18 cellular contexts compared by ENCODE assay signal in genomic region chr11:13314676-13315394, GRCh38.
"Had no signal": no experiment of that assay in that cellular context is flagged by ENCODE, and none has a peak within 500 bp of the region (broad histone marks: within the 10 kb centered on the region; RNA-seq: fewer than 3 reads in every experiment).

No MANE protein-coding gene starts in this region.

- H3K27me3 Mint-ChIP-seq: activated CD8-positive, alpha-beta memory T cell treated with anti-CD3 and anti-CD28 coated beads, Interleukin-2, amount 10 ng/mL, durations not matched to agents 7 days and 5 days; activated T-cell treated with anti-CD3 and anti-CD28 coated beads, Interleukin-2, amount 50 U/mL, for 24 hours; naive thymus-derived CD4-positive, alpha-beta T cell; stimulated activated naive CD8-positive, alpha-beta T cell treated with anti-CD3 and anti-CD28 coated beads, Interleukin-15, Interleukin-2, amounts not matched to agents 100 ng/mL and 50 ng/mL, for 24 hours had no signal

- H3K9me3 Mint-ChIP-seq: activated T-cell treated with anti-CD3 and anti-CD28 coated beads, Interleukin-2, amount 50 U/mL, for 24 hours; naive thymus-derived CD4-positive, alpha-beta T cell; stimulated activated naive CD8-positive, alpha-beta T cell treated with anti-CD3 and anti-CD28 coated beads, Interleukin-15, Interleukin-2, amounts not matched to agents 100 ng/mL and 50 ng/mL, for 24 hours had no signal

- H2AFZ ChIP-seq: hepatocyte had no signal

- H3K4me3 ChIP-seq: cardiac muscle cell, hepatocyte, left lung, mucosa of descending colon, suprapubic skin, upper lobe of left lung had no signal

- H3K36me3 ChIP-seq: cardiac muscle cell, suprapubic skin had no signal

- H3K4me3 Mint-ChIP-seq: activated CD8-positive, alpha-beta memory T cell treated with anti-CD3 and anti-CD28 coated beads, Interleukin-2, amount 10 ng/mL, durations not matched to agents 7 days and 5 days; activated T-cell treated with anti-CD3 and anti-CD28 coated beads, Interleukin-2, amount 50 U/mL, for 24 hours; stimulated activated naive CD8-positive, alpha-beta T cell treated with anti-CD3 and anti-CD28 coated beads, Interleukin-15, Interleukin-2, amounts not matched to agents 100 ng/mL and 50 ng/mL, for 24 hours had no signal

- H3K27ac ChIP-seq: cardiac muscle cell, hepatocyte, left lung, suprapubic skin had no signal

- ATAC-seq: activated CD8-positive, alpha-beta memory T cell treated with anti-CD3 and anti-CD28 coated beads, Interleukin-2, amount 10 ng/mL, durations not matched to agents 7 days and 5 days; activated naive CD4-positive, alpha-beta T cell treated with anti-CD3 and anti-CD28 coated beads, Interleukin-2, amount 50 U/mL, for 72 hours; mucosa of descending colon; naive thymus-derived CD4-positive, alpha-beta T cell; right cardiac atrium had no signal

- H3K9me3 ChIP-seq: left lung, mucosa of descending colon, suprapubic skin, upper lobe of left lung had no signal

- H3K4me2 ChIP-seq: hepatocyte had no signal

- DNase-seq: activated CD4-positive, alpha-beta T cell treated with anti-CD3 and anti-CD28 coated beads, Interleukin-2, amount 50 U/mL, for 48 hours; activated CD4-positive, CD25-positive, alpha-beta regulatory T cell treated with anti-CD3 and anti-CD28 coated beads, Interleukin-2, amount 50 U/mL, for 72 hours; activated CD8-positive, alpha-beta memory T cell treated with anti-CD3 and anti-CD28 coated beads, Interleukin-2, amount 10 ng/mL, durations not matched to agents 7 days and 5 days; activated effector memory CD4-positive, alpha-beta T cell treated with Interleukin-2 at 50 U/mL for 16 hours; activated T-cell treated with anti-CD3 and anti-CD28 coated beads, Interleukin-2, amount 50 U/mL, for 24 hours; kidney; left lung; mucosa of descending colon; naive thymus-derived CD4-positive, alpha-beta T cell; right cardiac atrium; small intestine; stimulated activated CD4-positive, alpha-beta T cell treated with anti-CD3 and anti-CD28 coated beads, Interleukin-4, amount 100 ng/mL, for 24 hours had no signal

- H3K27me3 ChIP-seq: cardiac muscle cell, hepatocyte, left lung, suprapubic skin, upper lobe of left lung had no signal

- H3K27ac Mint-ChIP-seq: activated CD8-positive, alpha-beta memory T cell treated with anti-CD3 and anti-CD28 coated beads, Interleukin-2, amount 10 ng/mL, durations not matched to agents 7 days and 5 days; activated T-cell treated with anti-CD3 and anti-CD28 coated beads, Interleukin-2, amount 50 U/mL, for 24 hours had no signal

- H3K79me2 ChIP-seq: hepatocyte had no signal
